ENCODE assay signal across 16 cellular contexts in the genomic region with DNA sequence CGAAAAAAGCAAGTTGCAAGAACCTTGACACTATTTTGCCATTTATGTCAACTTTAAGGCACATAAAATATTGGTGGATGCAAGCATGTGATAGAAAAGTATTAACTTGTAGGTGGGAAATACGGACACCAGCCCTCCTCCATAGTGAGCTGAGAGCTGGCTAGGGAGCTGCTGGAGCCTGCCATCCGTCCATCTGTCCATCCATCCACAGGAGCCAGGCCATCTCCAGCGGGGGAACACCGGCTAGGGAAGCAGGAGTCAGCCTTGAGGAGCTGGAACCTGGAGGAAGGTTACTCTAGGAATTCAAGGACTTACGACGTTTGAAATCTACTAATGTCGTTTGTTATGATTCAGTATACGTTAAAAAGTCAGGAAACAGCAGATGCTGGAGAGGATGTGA.
DNase-seq lines count a peak whose midpoint lies in the region; ATAC-seq and TF ChIP-seq lines count a peak whose summit lies in the region.
"Had no signal": no experiment of that assay in that cellular context is flagged by ENCODE, and none has a peak within 500 bp of the region (broad histone marks: within the 10 kb centered on the region; RNA-seq: fewer than 3 reads in every experiment).

No MANE protein-coding gene starts in this region.

- H3K27me3 Mint-ChIP-seq in activated naive CD4-positive, alpha-beta T cell treated with anti-CD3 and anti-CD28 coated beads, Interleukin-2, amount 50 U/mL, for 24 hours = peaks cover 38% of the 10 kb centered on the region
- H3K27me3 Mint-ChIP-seq in activated naive CD4-positive, alpha-beta T cell treated with anti-CD3 and anti-CD28 coated beads for 36 hours (ENCODE audit: low read depth) = peaks cover 37% of the 10 kb centered on the region
- peaks cover 84% of the 10 kb centered on the region for H3K27me3 Mint-ChIP-seq in type B pancreatic cell

- 56 to 61% methylated on average over 9 of the region's 9 CpGs for WGBS in lung, 2 donors

- H3K4me1 ChIP-seq in lung (ENCODE audit: control insufficient read depth in 2 of 2, insufficient read depth in 2 of 2, low read length in 2 of 2) = peaks cover 0 to 8% of the 10 kb centered on the region in 2 donors

- TF ChIP-seq CTCF in lung (IDR thresholded peaks at IDR 0.05; ENCODE audit: control extremely low read depth, extremely low read depth) = no peak
- no peak for TF ChIP-seq CTCF in type B pancreatic cell (conservative IDR thresholded peaks at IDR 0.05)

- CTCF ChIA-PET in activated naive CD4-positive, alpha-beta T cell treated with anti-CD3 and anti-CD28 coated beads for 36 hours (lab: Charles Lee) = interaction anchor here (0.6 kb wide), 1 partner anchor 271 kb away, joined by 3 read pairs; no protein-coding TSS in a partner anchor

- H3K9me3 Mint-ChIP-seq in activated naive CD4-positive, alpha-beta T cell treated with anti-CD3 and anti-CD28 coated beads, Interleukin-2, amount 50 U/mL, for 24 hours = no peaks in the 10 kb centered on the region
- no peaks in the 10 kb centered on the region for H3K9me3 Mint-ChIP-seq in activated naive CD4-positive, alpha-beta T cell treated with anti-CD3 and anti-CD28 coated beads for 36 hours
- no peaks in the 10 kb centered on the region for H3K9me3 Mint-ChIP-seq in type B pancreatic cell

- no peak overlapping the region for H3K4me3 Mint-ChIP-seq in activated naive CD4-positive, alpha-beta T cell treated with anti-CD3 and anti-CD28 coated beads, Interleukin-2, amount 50 U/mL, for 24 hours
- H3K4me3 Mint-ChIP-seq in activated naive CD4-positive, alpha-beta T cell treated with anti-CD3 and anti-CD28 coated beads for 36 hours = no peak overlapping the region
- peak overlapping the region; percentile 40 for H3K4me3 Mint-ChIP-seq in type B pancreatic cell
- H3K4me3 Mint-ChIP-seq: CD4-positive, alpha-beta memory T cell had no signal

- H3K36me3 Mint-ChIP-seq in activated naive CD4-positive, alpha-beta T cell treated with anti-CD3 and anti-CD28 coated beads, Interleukin-2, amount 50 U/mL, for 24 hours = no peaks in the 10 kb centered on the region
- H3K36me3 Mint-ChIP-seq in activated naive CD4-positive, alpha-beta T cell treated with anti-CD3 and anti-CD28 coated beads for 36 hours (ENCODE audit: low read depth) = no peaks in the 10 kb centered on the region
- no peaks in the 10 kb centered on the region for H3K36me3 Mint-ChIP-seq in type B pancreatic cell
- H3K36me3 Mint-ChIP-seq: CD14-positive monocyte; CD4-positive, alpha-beta memory T cell had no signal

- H3K27ac ChIP-seq in lung (ENCODE audit: low read depth in 1 of 2, low read length in 1 of 2) = no peak overlapping the region
- H3K27ac ChIP-seq: BLaER1, GM23248 had no signal

- intact Hi-C loops in activated naive CD4-positive, alpha-beta T cell treated with anti-CD3 and anti-CD28 coated beads for 36 hours (cut with micrococcal nuclease) = no loop called here

- peaks cover 0 to 17% of the 10 kb centered on the region in 2 donors for H3K9me3 ChIP-seq in lung (ENCODE audit: control insufficient read depth in 2 of 2, insufficient read depth in 1 of 2, low read length in 1 of 2)
- H3K9me3 ChIP-seq: BLaER1 had no signal

- no peak for ATAC-seq in lung (ENCODE audit: insufficient read depth, low FRiP score)
- ATAC-seq in HG03469 (IDR thresholded peaks at IDR 0.05; ENCODE audit: unreplicated experiment) = no peak
- ATAC-seq in HG03159 (IDR thresholded peaks at IDR 0.05; ENCODE audit: unreplicated experiment) = no peak

- H3K4me1 Mint-ChIP-seq in activated naive CD4-positive, alpha-beta T cell treated with anti-CD3 and anti-CD28 coated beads, Interleukin-2, amount 50 U/mL, for 24 hours = peaks cover 10% of the 10 kb centered on the region
- H3K4me1 Mint-ChIP-seq in activated naive CD4-positive, alpha-beta T cell treated with anti-CD3 and anti-CD28 coated beads for 36 hours (ENCODE audit: low read depth) = peaks cover 5% of the 10 kb centered on the region
- H3K4me1 Mint-ChIP-seq in type B pancreatic cell (ENCODE audit: unreplicated experiment) = peaks cover 9% of the 10 kb centered on the region
- H3K4me1 Mint-ChIP-seq: CD14-positive monocyte had no signal

- no peak overlapping the region for H3K4me3 ChIP-seq in lung
- H3K4me3 ChIP-seq: BLaER1, GM23248 had no signal

- no peak for DNase-seq in activated naive CD4-positive, alpha-beta T cell treated with anti-CD3 and anti-CD28 coated beads for 36 hours
- DNase-seq in ecto neural progenitor cell (ENCODE audit: low spot score) (peak; percentile 31), lung (ENCODE audit: low spot score) (peak; percentile 11), type B pancreatic cell (ENCODE audit: extremely low spot score, unreplicated experiment) (no peak)
- DNase-seq: 8988T; CD4-positive, alpha-beta memory T cell; DMS153; DMS79; GDM1; GM23248; HCEC 1CT had no signal

- peak overlapping the region; percentile 31 for H3K27ac Mint-ChIP-seq in activated naive CD4-positive, alpha-beta T cell treated with anti-CD3 and anti-CD28 coated beads, Interleukin-2, amount 50 U/mL, for 24 hours
- no peak overlapping the region for H3K27ac Mint-ChIP-seq in activated naive CD4-positive, alpha-beta T cell treated with anti-CD3 and anti-CD28 coated beads for 36 hours
- H3K27ac Mint-ChIP-seq in type B pancreatic cell = no peak overlapping the region
- H3K27ac Mint-ChIP-seq: CD14-positive monocyte; CD4-positive, alpha-beta memory T cell had no signal

- no peaks in the 10 kb centered on the region for H3K36me3 ChIP-seq in lung (ENCODE audit: control insufficient read depth in 2 of 2, insufficient read depth in 2 of 2, low read length in 2 of 2)
- H3K36me3 ChIP-seq: BLaER1 had no signal

- peaks cover 4% of the 10 kb centered on the region for H3K27me3 ChIP-seq in lung (ENCODE audit: control insufficient read depth, insufficient read depth)

Comparison
In these comparisons a context has a peak if more than half of its experiments do, and no peak if none do; other contexts are left out.
1. DNase-seq: peak in ecto neural progenitor cell (single experiment) and lung (single experiment); none in activated naive CD4-positive, alpha-beta T cell treated with anti-CD3 and anti-CD28 coated beads for 36 hours (single experiment) and type B pancreatic cell (single experiment).